Comparison of ENCODE assay signal across 9 cellular contexts in genomic region chr22:31945971-31946680, GRCh38. TPM values are rescaled to one million over a fixed set of nuclear protein-coding genes. Genes with fewer than 3 reads are reported as not detected.
DNase-seq lines count a peak whose midpoint lies in the region; ATAC-seq and TF ChIP-seq lines count a peak whose summit lies in the region.
"Had no signal": no experiment of that assay in that cellular context is flagged by ENCODE, and none has a peak within 500 bp of the region (broad histone marks: within the 10 kb centered on the region; RNA-seq: fewer than 3 reads in every experiment).

No MANE protein-coding gene starts in this region.

- no peak overlapping the region for H2AFZ ChIP-seq in neural cell (ENCODE audit: low read depth, low read length)

- peak overlapping the region; percentile 92 to 100 (median 98) for H3K9ac ChIP-seq in BLaER1 treated with 17β-estradiol and CSF1 and Interleukin-3, amounts not matched to agents 10 nM and 100 nM
- peak overlapping the region; percentile 83 to 94 for H3K9ac ChIP-seq in duodenal mucosa (ENCODE audit: low read depth in 1 of 2, low read length in 2 of 2)
- peak overlapping the region; percentile 88 for H3K9ac ChIP-seq in neural cell (ENCODE audit: low read length)

- TF ChIP-seq EP300 in neural cell (conservative IDR thresholded peaks at IDR 0.05; ENCODE audit: poor library complexity, severe bottlenecking): no peak

- peaks cover 40 to 55% (median 48%) of the 10 kb centered on the region in 10 experiments for H3K4me1 ChIP-seq in BLaER1 treated with 17β-estradiol and CSF1 and Interleukin-3, amounts not matched to agents 10 nM and 100 nM
- peaks cover 24 to 28% of the 10 kb centered on the region in 2 donors for H3K4me1 ChIP-seq in duodenal mucosa (ENCODE audit: control insufficient read depth in 1 of 2, insufficient read depth in 2 of 2, low read length in 2 of 2)

- H3K36me3 ChIP-seq in BLaER1 treated with 17β-estradiol and CSF1 and Interleukin-3, amounts not matched to agents 10 nM and 100 nM: peaks cover 25 to 55% (median 39%) of the 10 kb centered on the region in 11 experiments
- H3K36me3 ChIP-seq in duodenal mucosa (ENCODE audit: control insufficient read depth in 1 of 2, insufficient read depth in 2 of 2, low read length in 2 of 2) (peaks cover 0 to 26% of the 10 kb centered on the region in 2 donors), neural cell (ENCODE audit: insufficient read depth, low read length) (no peaks in the 10 kb centered on the region)

- no peaks in the 10 kb centered on the region for H3F3A ChIP-seq in neural cell (ENCODE audit: insufficient read depth, low read length, poor library complexity, severe bottlenecking)

- TF ChIP-seq RAD21 in neural cell (conservative IDR thresholded peaks at IDR 0.05): no peak

- H3K27me3 ChIP-seq in BLaER1 treated with 17β-estradiol and CSF1 and Interleukin-3, amounts not matched to agents 10 nM and 100 nM: no peaks in the 10 kb centered on the region
- H3K27me3 ChIP-seq in duodenal mucosa (ENCODE audit: control insufficient read depth in 1 of 2, insufficient read depth in 2 of 2, low read length in 2 of 2): no peaks in the 10 kb centered on the region
- H3K27me3 ChIP-seq in neural cell (ENCODE audit: insufficient read depth, low read depth, low read length): no peaks in the 10 kb centered on the region

- H3K79me2 ChIP-seq in neural cell (replicated peaks; ENCODE audit: insufficient read depth, low read length): peaks cover 68% of the 10 kb centered on the region

- H3K9me3 ChIP-seq in BLaER1 treated with 17β-estradiol and CSF1 and Interleukin-3, amounts not matched to agents 10 nM and 100 nM (replicated peaks in 1 of 11): no peaks in the 10 kb centered on the region
- H3K9me3 ChIP-seq in duodenal mucosa (ENCODE audit: control insufficient read depth in 1 of 2, low read length in 2 of 2) (no peaks in the 10 kb centered on the region), neural cell (ENCODE audit: low read length) (no peaks in the 10 kb centered on the region)

- DNase-seq in NAMALWA (ENCODE audit: low spot score) (peak; percentile 33), DMS53 treated with DMSO at 0.1 percent for 48 hours (lab: John Stamatoyannopoulos, UW; ENCODE audit: unreplicated experiment) (no peak)
- DNase-seq in effector CD8-positive, alpha-beta T cell (lab: John Stamatoyannopoulos, UW): no peak
- DNase-seq: NCI-H1092 treated with DMSO at 0.1 percent for 48 hours had no signal

- ATAC-seq in HG02840 (IDR thresholded peaks at IDR 0.05; ENCODE audit: low FRiP score, unreplicated experiment) (no peak), GM19023 (IDR thresholded peaks at IDR 0.05; ENCODE audit: unreplicated experiment) (no peak)

- peak overlapping the region in 10 of 11 experiments; percentile 6 to 99 (median 97); a peak in 17 of 22 replicates for H3K27ac ChIP-seq in BLaER1 treated with 17β-estradiol and CSF1 and Interleukin-3, amounts not matched to agents 10 nM and 100 nM
- H3K27ac ChIP-seq in duodenal mucosa (ENCODE audit: low read depth, low read length) (peak overlapping the region; percentile 45), neural cell (ENCODE audit: low read length) (peak overlapping the region; percentile 91)

- no peaks in the 10 kb centered on the region for H3K9me2 ChIP-seq in neural cell (ENCODE audit: insufficient read depth, low read length)

- peaks cover 36 to 65% (median 62%) of the 10 kb centered on the region in 11 experiments; a peak in 21 of 22 replicates for H4K20me1 ChIP-seq in BLaER1 treated with 17β-estradiol and CSF1 and Interleukin-3, amounts not matched to agents 10 nM and 100 nM
- H4K20me1 ChIP-seq in neural cell (ENCODE audit: insufficient read depth): peaks cover 18% of the 10 kb centered on the region

- peak overlapping the region; percentile 82 to 98 (median 92) for H3K4me2 ChIP-seq in BLaER1 treated with 17β-estradiol and CSF1 and Interleukin-3, amounts not matched to agents 10 nM and 100 nM
- H3K4me2 ChIP-seq in neural cell (ENCODE audit: low read length): peak overlapping the region; percentile 95

- peak overlapping the region; percentile 80 to 98 (median 94) for H3K4me3 ChIP-seq in BLaER1 treated with 17β-estradiol and CSF1 and Interleukin-3, amounts not matched to agents 10 nM and 100 nM
- H3K4me3 ChIP-seq in duodenal mucosa (ENCODE audit: low read depth in 1 of 2, low read length in 2 of 2): peak overlapping the region; percentile 82 to 93
- H3K4me3 ChIP-seq in neural cell (ENCODE audit: low read length): peak overlapping the region; percentile 77

- no peak for TF ChIP-seq CTCF in neural cell (IDR thresholded peaks at IDR 0.05; ENCODE audit: poor library complexity, severe bottlenecking)

TF ChIP-seq in neural cell, 6 proteins besides CTCF, POLR2A, EP300 and RAD21:
- no peak for TF ChIP-seq MXI1 (conservative IDR thresholded peaks at IDR 0.05; ENCODE audit: poor library complexity, severe bottlenecking)
- TF ChIP-seq SMC3 (conservative IDR thresholded peaks at IDR 0.05; ENCODE audit: poor library complexity): peak; percentile 17

RNA-seq across cellular contexts. Expression of gene YWHAH, which starts 1.8 kb away (rescaled TPM):
- polyA plus RNA-seq in neural cell: 298 and 300 TPM in 2 replicates
- 214 and 224 TPM in 2 replicates for polyA minus RNA-seq in neural cell

Comparison
In these comparisons a context has a peak if more than half of its experiments do, and no peak if none do; other contexts are left out.
1. H3K27ac ChIP-seq: peak in every context shown above with its lines; median percentile 97 in BLaER1 treated with 17β-estradiol and CSF1 and Interleukin-3, amounts not matched to agents 10 nM and 100 nM; 91 in neural cell; 45 in duodenal mucosa.